Comparison of ENCODE assay signal across 9 cellular contexts in genomic region chr1:206738370-206739366, GRCh38. TPM values are rescaled to one million over a fixed set of nuclear protein-coding genes. Genes with fewer than 3 reads are reported as not detected.
DNase-seq lines count a peak whose midpoint lies in the region; ATAC-seq, FAIRE-seq and TF ChIP-seq lines count a peak whose summit lies in the region.
"Had no signal": no experiment of that assay in that cellular context is flagged by ENCODE, and none has a peak within 500 bp of the region (broad histone marks: within the 10 kb centered on the region; RNA-seq: fewer than 3 reads in every experiment).

No MANE protein-coding gene starts in this region.

- no TSS peak for BruUV-seq in Calu3 (replicated peaks; lab: Mats Ljungman, UMichigan)

- CTCF ChIA-PET in Calu3 (lab: Charles Lee), result interaction anchor here (0.6 to 1.1 kb wide), 3 partner anchors 10 to 243 kb away, joined by 3 to 8 read pairs (median 3); no protein-coding TSS in a partner anchor

- H3K4me3 Mint-ChIP-seq in Calu3 (ENCODE audit: low read depth, unreplicated experiment), result no peak overlapping the region

- peak; percentile 48 for TF ChIP-seq CTCF in Calu3 (IDR thresholded peaks at IDR 0.05; ENCODE audit: unreplicated experiment)

- peaks cover 20% of the 10 kb centered on the region for H3K36me3 Mint-ChIP-seq in Calu3 (ENCODE audit: insufficient read depth, unreplicated experiment)

- intact Hi-C loops in Calu3 (cut with micrococcal nuclease; ENCODE audit: unreplicated experiment), result loop anchor here (1.0 to 10.0 kb wide), 3 partner anchors 69 to 336 kb away; no protein-coding TSS in a partner anchor

- no peak for FAIRE-seq in urothelium cell line (lab: Jason Lieb, UNC)

- no peaks in the 10 kb centered on the region for H3K27me3 Mint-ChIP-seq in Calu3 (ENCODE audit: unreplicated experiment)

- DNase-seq in Calu3 (peak; percentile 45), NCI-H524 treated with DMSO at 0.1 percent for 48 hours (lab: John Stamatoyannopoulos, UW) (peak; percentile 17), dermis blood vessel endothelial cell (peak; percentile 20), urothelium cell line (ENCODE audit: low spot score) (peak; percentile 43), NCI-H1048 (lab: John Stamatoyannopoulos, UW) (no peak)
- no peak for DNase-seq in activated CD4-positive, alpha-beta T cell treated with anti-CD3 and anti-CD28 coated beads, Interleukin-2, amount 50 U/mL, for 4 hours

- peak; percentile 7 for ATAC-seq in GM19035 (IDR thresholded peaks at IDR 0.05; ENCODE audit: unreplicated experiment)
- no peak for ATAC-seq in GM18858 (IDR thresholded peaks at IDR 0.05; ENCODE audit: unreplicated experiment)

- H3K27ac Mint-ChIP-seq in Calu3 (ENCODE audit: unreplicated experiment), result peak overlapping the region; percentile 8

- peaks cover 14% of the 10 kb centered on the region for H3K4me1 Mint-ChIP-seq in Calu3 (ENCODE audit: low read depth, unreplicated experiment)

- H3K9me3 Mint-ChIP-seq in Calu3 (ENCODE audit: low read depth, unreplicated experiment), result no peaks in the 10 kb centered on the region

RNA-seq across cellular contexts. Expression of gene IL19, which starts 31.9 kb away (rescaled TPM):
- total RNA-seq in Calu3 (2022) (not detected in 2 replicates), dermis blood vessel endothelial cell (not detected in 2 replicates)
- total RNA-seq: urinary bladder had no signal

RNA-seq across cellular contexts. Expression of gene IL10, which starts 33.6 kb away (rescaled TPM):
- not detected in 2 replicates for total RNA-seq in Calu3 (2022)
- total RNA-seq in dermis blood vessel endothelial cell, result not detected in 2 replicates

RNA-seq across cellular contexts. Expression of gene MAPKAPK2, which starts 54.0 kb away (rescaled TPM):
- total RNA-seq in Calu3 (2022), result 93.7 and 96.2 TPM in 2 replicates
- 33.7 and 50.8 TPM in 2 replicates for total RNA-seq in dermis blood vessel endothelial cell

Comparison
In these comparisons a context has a peak if more than half of its experiments do, and no peak if none do; other contexts are left out.
1. DNase-seq: peak in Calu3 (single experiment), NCI-H524 treated with DMSO at 0.1 percent for 48 hours (single experiment), dermis blood vessel endothelial cell (single experiment) and urothelium cell line (single experiment); none in activated CD4-positive, alpha-beta T cell treated with anti-CD3 and anti-CD28 coated beads, Interleukin-2, amount 50 U/mL, for 4 hours (0 of 2) and NCI-H1048 (single experiment).